35 cellular contexts compared by ENCODE assay signal in the genomic region with DNA sequence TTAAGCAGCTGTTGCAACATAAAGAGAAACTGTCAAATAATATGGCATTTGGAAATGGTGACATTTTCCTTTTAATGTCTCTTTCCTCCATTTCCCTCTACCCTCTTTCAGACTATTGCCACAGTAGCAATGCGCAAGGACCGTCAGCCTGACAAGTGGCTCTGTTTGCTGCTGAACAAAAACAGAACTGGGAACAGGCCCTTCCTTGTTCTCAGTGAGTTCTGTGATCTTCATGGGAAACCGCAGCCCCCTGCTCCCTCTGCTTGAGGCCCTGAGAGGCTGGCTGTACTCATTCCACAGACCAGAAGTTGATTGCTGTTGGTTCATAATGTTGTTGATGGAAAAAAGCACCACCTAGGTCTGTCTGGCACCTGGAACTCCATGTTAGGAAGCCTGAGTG.
DNase-seq lines count a peak whose midpoint lies in the region; ATAC-seq, FAIRE-seq and TF ChIP-seq lines count a peak whose summit lies in the region.
"Had no signal": no experiment of that assay in that cellular context is flagged by ENCODE, and none has a peak within 500 bp of the region (broad histone marks: within the 10 kb centered on the region; RNA-seq: fewer than 3 reads in every experiment).

No MANE protein-coding gene starts in this region.

- POLR2A ChIA-PET in GM12878 (lab: Charles Lee): no interaction called here

- intact Hi-C loops in GM12878 (cut with micrococcal nuclease; ENCODE audit: unreplicated experiment) (no loop called here), natural killer cell (cut with micrococcal nuclease) (no loop called here)

- no peaks in the 10 kb centered on the region for H4K20me1 ChIP-seq in GM12878 (ENCODE audit: control insufficient read depth, insufficient read depth)

- H3K27ac Mint-ChIP-seq in natural killer cell: no peak overlapping the region
- H3K27ac Mint-ChIP-seq: activated CD8-positive, alpha-beta T cell treated with anti-CD3 and anti-CD28 coated beads, Interleukin-2, amount 10 ng/mL, durations not matched to agents 7 days and 5 days; activated T-helper 2 cell treated with anti-CD3 and anti-CD28 coated beads, Interferon-gamma antibody, Interleukin-2, Interleukin-4, amounts not matched to agents 10 μg/mL and 5 μg/mL and 100 μg/mL, durations not matched to agents 14 hours and 24 hours and 36 hours; CD4-positive, alpha-beta T cell; nephron; T-helper 2 cell treated with Interferon-gamma antibody and Interleukin-4, amounts not matched to agents 5 μg/mL and 100 μg/mL, for 36 hours had no signal

- TF ChIP-seq CTCF in GM12878 (IDR thresholded peaks at IDR 0.05 in 2 of 3, conservative IDR thresholded peaks at IDR 0.05 in 1 of 3; ENCODE audit: control insufficient read depth in 2 of 3, extremely low read depth in 1 of 3, insufficient read depth in 1 of 3, low read depth in 3 of 3, low read length in 3 of 3) (no peak), natural killer cell (IDR thresholded peaks at IDR 0.05) (no peak)

- H3K27me3 ChIP-seq in GM12878 (replicated peaks in 1 of 2; ENCODE audit: control insufficient read depth in 2 of 2, insufficient read depth in 2 of 2, low read length in 1 of 2): no peaks in the 10 kb centered on the region
- H3K27me3 ChIP-seq: ovary, uterus had no signal

- no peak for TF ChIP-seq POLR2A in GM12878 (IDR thresholded peaks at IDR 0.05; ENCODE audit: low read depth, low read length)

- no peaks in the 10 kb centered on the region for H3K27me3 Mint-ChIP-seq in natural killer cell (ENCODE audit: low read depth in 2 of 2)

- H3K4me1 ChIP-seq in GM12878 (ENCODE audit: control insufficient read depth, insufficient read depth, low read length): no peaks in the 10 kb centered on the region
- H3K4me1 ChIP-seq: HAP-1, heart left ventricle, uterus had no signal

- TF ChIP-seq RAD21 in GM12878 (IDR thresholded peaks at IDR 0.05; ENCODE audit: insufficient read depth, low read depth, low read length): no peak

- ATAC-seq in GM12878: peak; percentile 58
- no peak for ATAC-seq in esophagus mucosa
- no peak for ATAC-seq in natural killer cell
- ATAC-seq: activated CD8-positive, alpha-beta T cell treated with anti-CD3 and anti-CD28 coated beads, Interleukin-2, amount 10 ng/mL, durations not matched to agents 7 days and 5 days; heart left ventricle; Panc1 had no signal

- no peak for FAIRE-seq in GM12878 (lab: Jason Lieb, UNC)
- FAIRE-seq: A204.1, bronchial epithelial cell, colon, D721Med, small intestine had no signal

- H3K4me1 Mint-ChIP-seq in natural killer cell: no peaks in the 10 kb centered on the region
- H3K4me1 Mint-ChIP-seq: nephron had no signal

- RAD21 ChIA-PET in GM12878 (lab: Charles Lee; ENCODE audit: unreplicated experiment): interaction anchor here (1.0 to 1.4 kb wide), 2 partner anchors 12 to 14 kb away, joined by 4 to 6 read pairs; no protein-coding TSS in a partner anchor

- BruUV-seq in GM12878 (replicated peaks; lab: Mats Ljungman, UMichigan): no TSS peak

- no peak overlapping the region for H3K9ac ChIP-seq in GM12878 (ENCODE audit: control insufficient read depth, insufficient read depth, low read length)

- CTCF ChIA-PET in GM12878 (lab: Yijun Ruan, JAX): interaction anchor here (1.0 to 4.7 kb wide), 4 partner anchors 9 to 31 kb away, joined by 3 to 16 read pairs (median 8); no protein-coding TSS in a partner anchor

- in situ Hi-C loops in GM12878 (cut with MboI): no loop called here

- SMC1A ChIA-PET in GM12878 (lab: Charles Lee; ENCODE audit: uncharacterized antibody, unreplicated experiment): no interaction called here

- H3K27ac ChIP-seq in GM12878 (ENCODE audit: control insufficient read depth, insufficient read depth): no peak overlapping the region
- H3K27ac ChIP-seq: epithelial cell of prostate, heart left ventricle, ovary, thoracic aorta, uterus had no signal

- H3K36me3 ChIP-seq in GM12878 (ENCODE audit: control insufficient read depth in 2 of 2, insufficient read depth in 2 of 2, low read length in 1 of 2): no peaks in the 10 kb centered on the region
- H3K36me3 ChIP-seq: HAP-1, heart left ventricle, ovary, thoracic aorta, uterus had no signal

- peaks cover 9 to 11% of the 10 kb centered on the region in 2 donors for H3K9me3 Mint-ChIP-seq in natural killer cell
- H3K9me3 Mint-ChIP-seq: activated T-helper 2 cell treated with anti-CD3 and anti-CD28 coated beads, Interferon-gamma antibody, Interleukin-2, Interleukin-4, amounts not matched to agents 10 μg/mL and 5 μg/mL and 100 μg/mL, durations not matched to agents 14 hours and 24 hours and 36 hours; CD4-positive, alpha-beta T cell; nephron; T-helper 2 cell treated with Interferon-gamma antibody and Interleukin-4, amounts not matched to agents 5 μg/mL and 100 μg/mL, for 36 hours had no signal

- WGBS in GM12878 (ENCODE audit: insufficient coverage, insufficient replicate concordance, low lambda C conversion rate, missing lambda C conversion rate): 61% methylated on average over 3 of the region's 3 CpGs

- H2AFZ ChIP-seq in GM12878 (ENCODE audit: control insufficient read depth, low read depth, low read length): no peak overlapping the region

- H3K79me2 ChIP-seq in GM12878 (ENCODE audit: control insufficient read depth, insufficient read depth, low read length): no peaks in the 10 kb centered on the region

- DNase-seq in COLO829 (ENCODE audit: low spot score) (peak; percentile 43), GM12878 (ENCODE audit: low read depth, low spot score) (no peak), hippocampal formation (lab: John Stamatoyannopoulos, UW) (peak; percentile 51 to 76), pons (ENCODE audit: low spot score) (peak; percentile 94), natural killer cell (no peak), NCI-H345 treated with DMSO at 0.1 percent for 48 hours (lab: John Stamatoyannopoulos, UW; ENCODE audit: unreplicated experiment) (no peak)
- no peak for DNase-seq in activated CD4-positive, alpha-beta T cell treated with anti-CD3 and anti-CD28 coated beads, Interleukin-2, amount 50 U/mL, for 4 hours
- DNase-seq: activated CD4-positive, alpha-beta T cell treated with anti-CD3 and anti-CD28 coated beads for 1 hour; activated CD8-positive, alpha-beta T cell treated with anti-CD3 and anti-CD28 coated beads, Interleukin-2, amount 10 ng/mL, durations not matched to agents 7 days and 5 days; activated naive CD4-positive, alpha-beta T cell treated with anti-CD3 and anti-CD28 coated beads, Interleukin-2, amount 50 U/mL, for 16 hours; CD4-positive, alpha-beta T cell; effector CD4-positive, alpha-beta T cell; heart left ventricle; Kasumi-1; NCI-H1436; NCI-H2081 treated with DMSO at 0.1 percent for 48 hours; NCI-H2227 treated with DMSO at 0.1 percent for 48 hours; ovary; SHP77; small intestine; stimulated activated naive CD4-positive, alpha-beta T cell; uterus had no signal

- H3K36me3 Mint-ChIP-seq in natural killer cell: no peaks in the 10 kb centered on the region

- no peak for TF ChIP-seq EP300 in GM12878 (IDR thresholded peaks at IDR 0.05; ENCODE audit: borderline replicate concordance in 1 of 2, control insufficient read depth in 1 of 2, low read depth in 2 of 2, low read length in 2 of 2)

- H3K4me3 Mint-ChIP-seq in natural killer cell: no peak overlapping the region
- H3K4me3 Mint-ChIP-seq: activated CD8-positive, alpha-beta T cell treated with anti-CD3 and anti-CD28 coated beads, Interleukin-2, amount 10 ng/mL, durations not matched to agents 7 days and 5 days; CD4-positive, alpha-beta T cell; nephron; T-helper 2 cell treated with Interferon-gamma antibody and Interleukin-4, amounts not matched to agents 5 μg/mL and 100 μg/mL, for 36 hours had no signal

- H3K9me3 ChIP-seq in GM12878 (replicated peaks; ENCODE audit: control insufficient read depth, insufficient read depth, low read length): no peaks in the 10 kb centered on the region
- H3K9me3 ChIP-seq: HAP-1, heart left ventricle, ovary, thoracic aorta, uterus had no signal

- no peak overlapping the region for H3K4me3 ChIP-seq in GM12878
- H3K4me3 ChIP-seq: HAP-1, heart left ventricle, lung, ovary, thoracic aorta, uterus had no signal

- H3K4me2 ChIP-seq in GM12878 (ENCODE audit: control insufficient read depth, insufficient read depth): no peak overlapping the region

TF ChIP-seq in GM12878, 131 proteins besides CTCF, POLR2A, EP300 and RAD21 (continues in another document):
- TF ChIP-seq TCF7 (IDR thresholded peaks at IDR 0.05; ENCODE audit: borderline replicate concordance) (no peak), SUZ12 (IDR thresholded peaks at IDR 0.05; ENCODE audit: unreplicated experiment) (no peak), ZBTB33 (IDR thresholded peaks at IDR 0.05) (no peak), IKZF1 (conservative IDR thresholded peaks at IDR 0.05) (0 out of 2 replicates have a peak, but pooled peaks have one; percentile 20), GATAD2B (conservative IDR thresholded peaks at IDR 0.05; ENCODE audit: low read depth) (0 out of 2 replicates have a peak, but pooled peaks have one; percentile 22), POLR2AphosphoS5 (IDR thresholded peaks at IDR 0.05; ENCODE audit: low read length) (no peak), ZBED1 (IDR thresholded peaks at IDR 0.05; ENCODE audit: borderline replicate concordance) (no peak), BRCA1 (IDR thresholded peaks at IDR 0.05; ENCODE audit: low read depth, low read length) (no peak)
- TF ChIP-seq, protein P1, sequence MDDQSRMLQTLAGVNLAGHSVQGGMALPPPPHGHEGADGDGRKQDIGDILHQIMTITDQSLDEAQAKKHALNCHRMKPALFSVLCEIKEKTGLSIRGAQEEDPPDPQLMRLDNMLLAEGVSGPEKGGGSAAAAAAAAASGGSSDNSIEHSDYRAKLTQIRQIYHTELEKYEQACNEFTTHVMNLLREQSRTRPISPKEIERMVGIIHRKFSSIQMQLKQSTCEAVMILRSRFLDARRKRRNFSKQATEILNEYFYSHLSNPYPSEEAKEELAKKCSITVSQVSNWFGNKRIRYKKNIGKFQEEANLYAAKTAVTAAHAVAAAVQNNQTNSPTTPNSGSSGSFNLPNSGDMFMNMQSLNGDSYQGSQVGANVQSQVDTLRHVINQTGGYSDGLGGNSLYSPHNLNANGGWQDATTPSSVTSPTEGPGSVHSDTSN (IDR thresholded peaks at IDR 0.05; ENCODE audit: insufficient replicate concordance, low read depth, low read length): no peak

Comparison
In these comparisons a context has a peak if more than half of its experiments do, and no peak if none do; other contexts are left out.
1. DNase-seq: peak in COLO829 (single experiment), hippocampal formation (2 of 2) and pons (single experiment); none in GM12878 (single experiment), activated CD4-positive, alpha-beta T cell treated with anti-CD3 and anti-CD28 coated beads, Interleukin-2, amount 50 U/mL, for 4 hours (0 of 2), natural killer cell (single experiment) and NCI-H345 treated with DMSO at 0.1 percent for 48 hours (single experiment).